In genomic region chr13:97142452-97142851, GRCh38 we compare ENCODE assay signal across 8 cellular contexts.
DNase-seq lines count a peak whose midpoint lies in the region; ATAC-seq and TF ChIP-seq lines count a peak whose summit lies in the region.

No MANE protein-coding gene starts in this region.

- no peaks in the 10 kb centered on the region for H3K79me2 ChIP-seq in smooth muscle cell (ENCODE audit: low read depth)

- peak overlapping the region; percentile 82 for H3K4me2 ChIP-seq in smooth muscle cell

- POLR2A ChIA-PET in HEK293 (lab: Yijun Ruan, JAX) (interaction anchor here (0.6 to 2.2 kb wide), 4 partner anchors 31 to 386 kb away, joined by 4 to 12 read pairs (median 4); partner anchors contain the start of gene MBNL2), A673 (lab: Charles Lee; ENCODE audit: low non-redundant PET) (no interaction called here)

- peak overlapping the region; percentile 92 for H2AFZ ChIP-seq in smooth muscle cell (ENCODE audit: low read depth)

- H3K27me3 ChIP-seq in smooth muscle cell (ENCODE audit: low read depth) (no peaks in the 10 kb centered on the region), A673 (replicated peaks; ENCODE audit: insufficient read depth, low read depth, low read length, poor library complexity) (no peaks in the 10 kb centered on the region)

- no peak for TF ChIP-seq CTCF in HEK293 (tag by site-specific recombination; IDR thresholded peaks at IDR 0.05)
- no peak for TF ChIP-seq CTCF in smooth muscle cell (IDR thresholded peaks at IDR 0.05; ENCODE audit: borderline replicate concordance, insufficient read depth, poor library complexity, severe bottlenecking)
- no peak for TF ChIP-seq CTCF in A673 (conservative IDR thresholded peaks at IDR 0.05; ENCODE audit: low read depth, low read length)

- 25% methylated on average over 8 of the region's 8 CpGs for WGBS in smooth muscle cell (ENCODE audit: low lambda C conversion rate)

- H3K27ac ChIP-seq in HEK293 (ENCODE audit: extremely low read depth, low read depth, low read length) (no peak overlapping the region), smooth muscle cell (ENCODE audit: low read depth) (peak overlapping the region; percentile 85), A673 (ENCODE audit: low read depth, low read length, poor library complexity, severe bottlenecking) (no peak overlapping the region)

- H3K4me1 ChIP-seq in HEK293 (ENCODE audit: control insufficient read depth, insufficient read depth, low read length) (0 out of 2 replicates have a peak, but pooled peaks cover 2% of the 10 kb centered on the region), smooth muscle cell (ENCODE audit: low read depth) (peaks cover 25% of the 10 kb centered on the region), A673 (ENCODE audit: insufficient read depth, low read length, poor library complexity, severe bottlenecking) (peaks cover 3% of the 10 kb centered on the region)

- CTCF ChIA-PET in HEK293 (lab: Yijun Ruan, JAX) (interaction anchor here (0.6 to 2.1 kb wide), 6 partner anchors 10 to 71 kb away, joined by 3 to 8 read pairs (median 4); no protein-coding TSS in a partner anchor), A673 (lab: Charles Lee) (no interaction called here)

- H3K9me3 ChIP-seq in HEK293 (ENCODE audit: control insufficient read depth, insufficient read depth, low read depth, low read length) (no peaks in the 10 kb centered on the region), smooth muscle cell (replicated peaks; ENCODE audit: low read depth) (no peaks in the 10 kb centered on the region), A673 (ENCODE audit: low read depth, low read length, poor library complexity, severe bottlenecking) (no peaks in the 10 kb centered on the region)

- DNase-seq in iPS-NIHi7 (ENCODE audit: extremely low spot score) = peak; percentile 53
- DNase-seq in smooth muscle cell (lab: John Stamatoyannopoulos, UW; ENCODE audit: unreplicated experiment) = no peak
- no peak for DNase-seq in COR-L47 (lab: John Stamatoyannopoulos, UW)
- no peak for DNase-seq in cerebellum (ENCODE audit: low spot score)
- no peak for DNase-seq in A673 (ENCODE audit: low spot score)

- H3K4me3 ChIP-seq in HEK293 (ENCODE audit: low read depth, low read length) (peak overlapping the region; percentile 30), smooth muscle cell (peak overlapping the region; percentile 46), A673 (ENCODE audit: low read depth, low read length, poor library complexity, severe bottlenecking) (no peak overlapping the region)

- no TSS peak for BruUV-seq in A673 (replicated peaks; lab: Mats Ljungman, UMichigan)

- intact Hi-C loops in A673 (cut with micrococcal nuclease; ENCODE audit: unreplicated experiment) = no loop called here

- H3K36me3 ChIP-seq in HEK293 (ENCODE audit: control insufficient read depth in 2 of 2, insufficient read depth in 1 of 2, low read length in 2 of 2) (no peaks in the 10 kb centered on the region), smooth muscle cell (ENCODE audit: low read depth) (no peaks in the 10 kb centered on the region), A673 (ENCODE audit: insufficient read depth, low read length, poor library complexity, severe bottlenecking) (no peaks in the 10 kb centered on the region)

- H4K20me1 ChIP-seq in smooth muscle cell (ENCODE audit: low read depth) = no peaks in the 10 kb centered on the region

- peaks cover 12% of the 10 kb centered on the region for H3F3A ChIP-seq in smooth muscle cell (ENCODE audit: low read depth)

- peak overlapping the region; percentile 53 for H3K9ac ChIP-seq in smooth muscle cell (ENCODE audit: low read depth)

- ATAC-seq in SK-N-SH treated with all-trans-retinoic acid at 6 μM for 48 hours = peak; percentile 50
- ATAC-seq in GM21390 (IDR thresholded peaks at IDR 0.05; ENCODE audit: unreplicated experiment) = no peak

TF ChIP-seq in HEK293, 187 proteins besides CTCF, POLR2A, EP300 and RAD21:
- peak; percentile 42 for TF ChIP-seq ZFHX2 (tag by site-specific recombination; conservative IDR thresholded peaks at IDR 0.05)
- TF ChIP-seq ZNF777 (tag by site-specific recombination; IDR thresholded peaks at IDR 0.05; ENCODE audit: borderline replicate concordance) = no peak
- peak; percentile 18; the same call in 1 of the 2 replicates for TF ChIP-seq EGR2 (tag by site-specific recombination; IDR thresholded peaks at IDR 0.05; ENCODE audit: low read depth)

TF ChIP-seq in SK-N-SH treated with all-trans-retinoic acid at 6 μM for 48 hours, 23 proteins besides CTCF, POLR2A, EP300 and RAD21:
- TF ChIP-seq RARB (CRISPR knock-in tag; IDR thresholded peaks at IDR 0.05) = no peak
- TF ChIP-seq ZNF70 (CRISPR knock-in tag; IDR thresholded peaks at IDR 0.05) = no peak
- TF ChIP-seq PPARA (CRISPR knock-in tag; IDR thresholded peaks at IDR 0.05; ENCODE audit: borderline replicate concordance) = no peak
- TF ChIP-seq POU6F1 (CRISPR knock-in tag; IDR thresholded peaks at IDR 0.05; ENCODE audit: borderline replicate concordance, low read depth) = no peak
- no peak for TF ChIP-seq ESRRG (CRISPR knock-in tag; IDR thresholded peaks at IDR 0.05)
TF ChIP-seq in SK-N-SH treated with all-trans-retinoic acid at 6 μM for 48 hours: peak in this region for 0.
